Comparison of ENCODE assay signal across 1 cellular context in genomic region chr20:1629321-1629720, GRCh38.
A peak's percentile ranks its signal among the peaks of the same experiment; 100 is the strongest.
TF ChIP-seq lines count a peak whose summit lies in the region.

No MANE protein-coding gene starts in this region.

TF ChIP-seq in endothelial cell of umbilical vein, 7 proteins besides CTCF, POLR2A, EP300 and RAD21:
- TF ChIP-seq FOS (IDR thresholded peaks at IDR 0.05; ENCODE audit: borderline replicate concordance, insufficient read depth, low read length) (peak; percentile 5), POLR2AphosphoS5 (IDR thresholded peaks at IDR 0.05; ENCODE audit: insufficient read depth, low read depth, low read length) (no peak)
